Comparison of ENCODE assay signal across 5 cellular contexts in genomic region chr17:22459331-22459952, GRCh38.
"Had no signal": no experiment of that assay in that cellular context is flagged by ENCODE, and none has a peak within 500 bp of the region (broad histone marks: within the 10 kb centered on the region; RNA-seq: fewer than 3 reads in every experiment).

No MANE protein-coding gene starts in this region.

- H3K4me3 ChIP-seq: GM23338, K562 had no signal

- ATAC-seq: GM23338, K562 had no signal

- DNase-seq: H9, HCEC 1CT, IMR-90 had no signal
